ENCODE assay signal across 11 cellular contexts in genomic region chr15:74156678-74157411, GRCh38. TPM values are rescaled to one million over a fixed set of nuclear protein-coding genes. Genes with fewer than 3 reads are reported as not detected.
DNase-seq lines count a peak whose midpoint lies in the region; ATAC-seq, FAIRE-seq and TF ChIP-seq lines count a peak whose summit lies in the region.
"Had no signal": no experiment of that assay in that cellular context is flagged by ENCODE, and none has a peak within 500 bp of the region (broad histone marks: within the 10 kb centered on the region; RNA-seq: fewer than 3 reads in every experiment).

No MANE protein-coding gene starts in this region.

- POLR2A ChIA-PET in IMR-90 (lab: Charles Lee; ENCODE audit: unreplicated experiment), result no interaction called here

- H3K14ac ChIP-seq in IMR-90 (replicated peaks; ENCODE audit: low read depth, low read length), result no peak overlapping the region

- no peak for FAIRE-seq in small intestine (lab: Jason Lieb, UNC)

- H3K27me3 ChIP-seq in IMR-90 (ENCODE audit: control insufficient read depth, insufficient read depth, low read length), result peaks cover 53% of the 10 kb centered on the region
- H3K27me3 ChIP-seq in OCI-LY3 (ENCODE audit: low read depth, low read length), result peaks cover 38% of the 10 kb centered on the region
- H3K27me3 ChIP-seq in heart left ventricle, result peaks cover 0 to 4% (median 0%) of the 10 kb centered on the region in 9 donors
- no peaks in the 10 kb centered on the region for H3K27me3 ChIP-seq in small intestine (ENCODE audit: control insufficient read depth in 2 of 2, insufficient read depth in 2 of 2, low read length in 2 of 2)

- no peak overlapping the region for H3K4me3 ChIP-seq in IMR-90 (ENCODE audit: insufficient read depth, low read depth, low read length)
- H3K4me3 ChIP-seq in OCI-LY3 (ENCODE audit: low read length), result no peak overlapping the region
- H3K4me3 ChIP-seq in heart left ventricle, result no peak overlapping the region
- H3K4me3 ChIP-seq in small intestine (ENCODE audit: low read depth in 1 of 2, low read length in 2 of 2), result no peak overlapping the region

- H3K79me2 ChIP-seq in OCI-LY3 (ENCODE audit: low read length), result no peaks in the 10 kb centered on the region

- no peak overlapping the region for H3K4ac ChIP-seq in IMR-90 (ENCODE audit: low read depth, low read length)

- no peaks in the 10 kb centered on the region for H3K79me1 ChIP-seq in IMR-90 (ENCODE audit: low read depth in 1 of 2, low read length in 2 of 2)

- no peaks in the 10 kb centered on the region for H3K9me3 ChIP-seq in IMR-90 (ENCODE audit: control insufficient read depth, insufficient read depth, low read length)
- H3K9me3 ChIP-seq in OCI-LY3 (ENCODE audit: insufficient read depth, low read length), result no peaks in the 10 kb centered on the region
- H3K9me3 ChIP-seq in heart left ventricle, result no peaks in the 10 kb centered on the region
- H3K9me3 ChIP-seq in small intestine (ENCODE audit: control insufficient read depth, low read depth), result no peaks in the 10 kb centered on the region

- no peak overlapping the region for H2BK5ac ChIP-seq in IMR-90 (ENCODE audit: low read depth, low read length, poor library complexity, severe bottlenecking)

- H2AK9ac ChIP-seq in IMR-90 (replicated peaks; ENCODE audit: low read depth, low read length, poor library complexity), result no peak overlapping the region

- CTCF ChIA-PET in IMR-90 (lab: Yijun Ruan, JAX), result no interaction called here

- no peak for TF ChIP-seq CTCF in IMR-90 (conservative IDR thresholded peaks at IDR 0.05; ENCODE audit: low read depth, low read length)
- TF ChIP-seq CTCF in OCI-LY3 (IDR thresholded peaks at IDR 0.05; ENCODE audit: low read depth, low read length), result no peak
- TF ChIP-seq CTCF in heart left ventricle (IDR thresholded peaks at IDR 0.05), result no peak

- H2BK120ac ChIP-seq in IMR-90 (ENCODE audit: low read depth, low read length), result no peak overlapping the region

- H3K9ac ChIP-seq in IMR-90 (ENCODE audit: low read depth, low read length) (no peak overlapping the region), OCI-LY3 (ENCODE audit: low read length) (no peak overlapping the region)

- H3K27ac ChIP-seq in IMR-90 (ENCODE audit: insufficient read depth, low read length), result no peak overlapping the region
- H3K27ac ChIP-seq in OCI-LY3 (ENCODE audit: low read length), result no peak overlapping the region
- peak overlapping the region in 11 of 12 donors; percentile 7 to 72 (median 46) for H3K27ac ChIP-seq in heart left ventricle
- H3K27ac ChIP-seq in small intestine (ENCODE audit: low read depth in 1 of 2, low read length in 1 of 2), result no peak overlapping the region

- H3K18ac ChIP-seq in IMR-90 (ENCODE audit: low read depth, low read length), result no peak overlapping the region

- H4K20me1 ChIP-seq in IMR-90 (ENCODE audit: insufficient read depth, low read length) (no peaks in the 10 kb centered on the region), OCI-LY3 (ENCODE audit: insufficient read depth, low read length) (no peaks in the 10 kb centered on the region)

- DNase-seq in IMR-90, result no peak
- DNase-seq in heart left ventricle, result peak in 2 of 5 donors; percentile 62 to 69
- no peak for DNase-seq in sciatic nerve (ENCODE audit: low spot score)
- DNase-seq in activated gamma-delta T cell treated with Interleukin-2 at 50 U/mL for 16 hours, result no peak
- no peak for DNase-seq in RKO (ENCODE audit: low spot score)
- DNase-seq in small intestine, result no peak
- DNase-seq: activated T-cell treated with anti-CD3 and anti-CD28 coated beads, Interleukin-2, amount 50 U/mL, for 1 hour had no signal

- 0% methylated on average over 4 of the region's 7 CpGs; no CpG with 5 or more reads in 1 of the 2 experiments for WGBS in IMR-90 (ENCODE audit: extremely low coverage in 2 of 2, insufficient read length in 1 of 2), 2 experiments
- WGBS in heart left ventricle, 4 donors, result 1 to 3% (median 2%) methylated on average over 7 of the region's 7 CpGs
- WGBS in small intestine, 3 donors, result 23 to 43% (median 26%) methylated on average over 7 of the region's 7 CpGs

- dilution Hi-C loops in IMR-90 (cut with HindIII; ENCODE audit: low sequenced_read_pairs, unreplicated experiment), result no loop called here

- no peaks in the 10 kb centered on the region for H3K36me3 ChIP-seq in IMR-90 (ENCODE audit: control insufficient read depth, insufficient read depth, low read length)
- H3K36me3 ChIP-seq in OCI-LY3 (replicated peaks; ENCODE audit: low read depth, low read length), result no peaks in the 10 kb centered on the region
- no peaks in the 10 kb centered on the region for H3K36me3 ChIP-seq in heart left ventricle
- H3K36me3 ChIP-seq in small intestine (ENCODE audit: control insufficient read depth in 2 of 2, insufficient read depth in 2 of 2, low read length in 2 of 2), result no peaks in the 10 kb centered on the region

- intact Hi-C loops in IMR-90 (cut with micrococcal nuclease) (no loop called here), heart left ventricle (cut with DNase I) (loop anchor here in 1 of 10 donors (5.0 kb wide), 1 partner anchor 85 kb away; no protein-coding TSS in a partner anchor), sciatic nerve (cut with DNase I) (no loop called here)

- no peak overlapping the region for H2BK20ac ChIP-seq in IMR-90 (ENCODE audit: low read depth, low read length)

- ATAC-seq in IMR-90 (ENCODE audit: low read depth) (peak; percentile 21; the same call in 1 of the 2 replicates), heart left ventricle (peak; percentile 87 to 94 (median 90)), sciatic nerve (peak; percentile 65), GM21723 (IDR thresholded peaks at IDR 0.05; ENCODE audit: unreplicated experiment) (no peak)

- no peak for TF ChIP-seq POLR2A in IMR-90 (IDR thresholded peaks at IDR 0.05; ENCODE audit: low read depth, low read length)
- TF ChIP-seq POLR2A in heart left ventricle (IDR thresholded peaks at IDR 0.05), result no peak

- no peaks in the 10 kb centered on the region for H3K9me1 ChIP-seq in IMR-90 (ENCODE audit: insufficient read depth, low read length)

- no peak overlapping the region for H4K8ac ChIP-seq in IMR-90 (ENCODE audit: low read depth in 2 of 2, low read length in 2 of 2)

- H4K5ac ChIP-seq in IMR-90 (ENCODE audit: low read depth, low read length), result no peak overlapping the region

- H2BK15ac ChIP-seq in IMR-90 (ENCODE audit: low read depth, low read length), result no peak overlapping the region

- no peak overlapping the region for H3K4me2 ChIP-seq in IMR-90 (ENCODE audit: low read depth, low read length)
- peak overlapping the region; percentile 30; the same call in 1 of the 2 replicates for H3K4me2 ChIP-seq in OCI-LY3 (ENCODE audit: low read length)

- no peak for TF ChIP-seq RAD21 in IMR-90 (IDR thresholded peaks at IDR 0.05; ENCODE audit: low read length)

- peaks cover 2% of the 10 kb centered on the region; the same call in 1 of the 2 replicates for H3K4me1 ChIP-seq in IMR-90 (ENCODE audit: control insufficient read depth, insufficient read depth, low read length)
- peaks cover 32% of the 10 kb centered on the region for H3K4me1 ChIP-seq in OCI-LY3 (ENCODE audit: low read length)
- peaks cover 3 to 47% (median 31%) of the 10 kb centered on the region in 12 donors for H3K4me1 ChIP-seq in heart left ventricle
- H3K4me1 ChIP-seq in small intestine (ENCODE audit: control insufficient read depth in 2 of 2, insufficient read depth in 1 of 2, low read depth in 1 of 2, low read length in 1 of 2), result no peaks in the 10 kb centered on the region

- no TSS peak for BruUV-seq in IMR-90 (replicated peaks; lab: Mats Ljungman, UMichigan)

- H3K23ac ChIP-seq in IMR-90 (ENCODE audit: low read depth, low read length), result no peak overlapping the region

- in situ Hi-C loops in IMR-90 (cut with MboI; ENCODE audit: low sequenced_read_pairs), result no loop called here

- H2AFZ ChIP-seq in IMR-90 (replicated peaks; ENCODE audit: low read length, poor library complexity), result no peak overlapping the region
- no peak overlapping the region for H2AFZ ChIP-seq in OCI-LY3 (ENCODE audit: low read depth, low read length)

- H4K91ac ChIP-seq in IMR-90 (ENCODE audit: insufficient read depth, low read depth, low read length), result no peak overlapping the region

- no peak overlapping the region for H3K56ac ChIP-seq in IMR-90 (ENCODE audit: extremely low read depth, insufficient read depth, low read length)

- H2AK5ac ChIP-seq in IMR-90 (ENCODE audit: low read depth, low read length), result no peak overlapping the region

TF ChIP-seq in IMR-90, 13 proteins besides CTCF, POLR2A, EP300 and RAD21 (continues in another document):
- no peak for TF ChIP-seq FOS (IDR thresholded peaks at IDR 0.05; ENCODE audit: low read depth, low read length)
- no peak for TF ChIP-seq RCOR1 (IDR thresholded peaks at IDR 0.05; ENCODE audit: insufficient replicate concordance, low read length)
- no peak for TF ChIP-seq NFE2L2 (IDR thresholded peaks at IDR 0.05; ENCODE audit: low read depth, low read length)
- no peak for TF ChIP-seq MAFK (IDR thresholded peaks at IDR 0.05; ENCODE audit: low read depth, low read length)
- no peak for TF ChIP-seq BHLHE40 (IDR thresholded peaks at IDR 0.05; ENCODE audit: low read depth, low read length)
- no peak for TF ChIP-seq MXI1 (IDR thresholded peaks at IDR 0.05; ENCODE audit: borderline replicate concordance, low read depth, low read length)

RNA-seq across cellular contexts. Expression of gene ISLR, which starts 16.7 kb away (rescaled TPM):
- under 0.01 TPM in 2 replicates for total RNA-seq in IMR-90 (2012; rRNA removed)
- 0.79 and 1.0 TPM in 2 replicates for polyA plus RNA-seq in IMR-90 (2012; rRNA removed)
- polyA plus RNA-seq in IMR-90 (2012; cell fraction: cytosol; rRNA removed), result 0.53 and 2.1 TPM in 2 replicates
- 0.40 and 0.44 TPM in 2 replicates for polyA plus RNA-seq in IMR-90 (2012; cell fraction: nucleus; rRNA removed; ENCODE audit: low replicate concordance)
- total RNA-seq in heart left ventricle, result 10 to 100 TPM in 7 of 9 donors, 1 to 10 TPM in 2; 5.1 to 32.3 (median 16.9) TPM
- 1 to 10 TPM; 6.4 to 9.1 TPM for polyA plus RNA-seq in heart left ventricle
- total RNA-seq in sciatic nerve, result 120 TPM
- polyA plus RNA-seq in small intestine, result 10 to 100 TPM in 1 of 3 donors, 1 to 10 TPM in 1, under 1 TPM in 1; 0.45 to 10.5 (median 1.1) TPM
- total RNA-seq: SK-MEL-5 had no signal

RNA-seq across cellular contexts. Expression of gene ISLR2, which starts 26.5 kb away (rescaled TPM):
- not detected in 2 replicates for total RNA-seq in IMR-90 (2012; rRNA removed)
- polyA plus RNA-seq in IMR-90 (2012; rRNA removed), result not detected in 2 replicates
- not detected in 2 replicates for polyA plus RNA-seq in IMR-90 (2012; cell fraction: cytosol; rRNA removed)
- not detected in 2 replicates for polyA plus RNA-seq in IMR-90 (2012; cell fraction: nucleus; rRNA removed; ENCODE audit: low replicate concordance)
- total RNA-seq in heart left ventricle, result 1 to 10 TPM; 1.6 to 9.0 (median 2.9) TPM
- polyA plus RNA-seq in heart left ventricle, result 1 to 10 TPM; 4.6 to 5.6 TPM
- total RNA-seq in sciatic nerve, result 1.5 TPM
- 1 to 10 TPM in 1 of 3 donors, under 1 TPM in 1, not detected in 1; 0.54 to 5.7 TPM for polyA plus RNA-seq in small intestine
- total RNA-seq: liver, SK-MEL-5 had no signal

RNA-seq across cellular contexts. Expression of gene STRA6, which starts 45.7 kb away (rescaled TPM):
- total RNA-seq in IMR-90 (2012; rRNA removed), result not detected in 2 replicates
- polyA plus RNA-seq in IMR-90 (2012; rRNA removed), result 0.14 and 0.17 TPM in 2 replicates
- polyA plus RNA-seq in IMR-90 (2012; cell fraction: cytosol; rRNA removed), result 0.11 TPM in 1 of 2 replicates, not detected in the other
- polyA plus RNA-seq in IMR-90 (2012; cell fraction: nucleus; rRNA removed; ENCODE audit: low replicate concordance), result 0.37 and 0.60 TPM in 2 replicates
- under 1 TPM in 2 of 9 donors, not detected in 7; 0.14 to 0.24 TPM for total RNA-seq in heart left ventricle
- polyA plus RNA-seq in heart left ventricle, result under 1 TPM in 1 of 2 donors, not detected in 1; 0.08 TPM
- total RNA-seq in sciatic nerve, result 0.76 TPM
- polyA plus RNA-seq in small intestine, result under 1 TPM in 1 of 3 donors, not detected in 2; 0.27 TPM
- total RNA-seq: SK-MEL-5 had no signal
- polyA plus RNA-seq: liver had no signal

Comparison
In these comparisons a context has a peak if more than half of its experiments do, and no peak if none do; other contexts are left out.
1. H3K27ac ChIP-seq: peak in heart left ventricle (11 of 12); none in IMR-90 (single experiment), OCI-LY3 (single experiment) and small intestine (0 of 2).